Comparison of ENCODE assay signal across 8 cellular contexts in the genomic region with DNA sequence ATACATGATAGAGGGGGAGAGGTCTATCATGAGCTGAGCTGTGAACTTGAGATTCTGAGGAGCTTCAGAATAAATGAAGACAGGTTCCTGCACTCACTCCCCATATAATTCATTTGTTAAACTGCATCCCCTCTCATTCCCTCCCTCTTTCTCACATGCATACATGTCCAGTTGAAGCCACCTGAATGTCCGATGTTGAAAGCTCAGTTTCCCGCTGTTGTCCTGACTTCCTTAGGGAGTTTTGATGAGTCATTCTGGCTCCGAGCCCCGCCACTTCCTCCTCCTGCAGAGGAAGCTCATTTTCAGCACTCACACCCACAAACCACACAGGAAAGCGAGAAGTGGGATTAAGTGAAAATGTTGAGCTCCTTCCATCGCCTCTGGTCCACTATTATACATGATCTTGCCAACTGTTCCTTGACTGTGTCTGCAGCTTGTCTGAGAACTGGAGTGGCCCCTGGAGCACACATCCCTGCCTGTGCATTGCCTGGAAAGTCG.
DNase-seq lines count a peak whose midpoint lies in the region; ATAC-seq and TF ChIP-seq lines count a peak whose summit lies in the region.

No MANE protein-coding gene starts in this region.

- 28 to 40% (median 36%) methylated on average over 7 of the region's 7 CpGs for WGBS in heart left ventricle, 4 donors

- no peak overlapping the region for H3K9ac ChIP-seq in rectal smooth muscle tissue (ENCODE audit: low read length)

- peak overlapping the region; percentile 55 for H3K4me3 Mint-ChIP-seq in activated CD4-positive, alpha-beta memory T cell treated with anti-CD3 and anti-CD28 coated beads, Interleukin-2, amount 10 ng/mL, durations not matched to agents 7 days and 5 days

- TF ChIP-seq POLR2A in heart left ventricle (IDR thresholded peaks at IDR 0.05) = no peak

- POLR2A ChIA-PET in activated CD4-positive, alpha-beta memory T cell treated with anti-CD3 and anti-CD28 coated beads, Interleukin-2, amount 10 ng/mL, durations not matched to agents 7 days and 5 days (lab: Charles Lee) = interaction anchor here (0.8 to 3.2 kb wide), 9 partner anchors 8 to 122 kb away, joined by 3 to 38 read pairs (median 5); no protein-coding TSS in a partner anchor

- peaks cover 59% of the 10 kb centered on the region for H3K4me1 Mint-ChIP-seq in activated CD4-positive, alpha-beta memory T cell treated with anti-CD3 and anti-CD28 coated beads, Interleukin-2, amount 10 ng/mL, durations not matched to agents 7 days and 5 days

- intact Hi-C loops in heart left ventricle (cut with DNase I) = loop anchor here in 1 of 10 donors (10.0 kb wide), 1 partner anchor 58 kb away; no protein-coding TSS in a partner anchor

- H3K27ac ChIP-seq in heart left ventricle (peak overlapping the region in 9 of 12 donors; percentile 9 to 88 (median 36)), rectal smooth muscle tissue (ENCODE audit: low read depth, low read length) (no peak overlapping the region)

- peak; percentile 29 for DNase-seq in activated CD4-positive, CD25-positive, alpha-beta regulatory T cell treated with anti-CD3 and anti-CD28 coated beads, Interleukin-2, amount 50 U/mL, for 72 hours
- peak; percentile 39 for DNase-seq in activated CD4-positive, alpha-beta memory T cell treated with anti-CD3 and anti-CD28 coated beads, Interleukin-2, amount 10 ng/mL, durations not matched to agents 7 days and 5 days
- DNase-seq in heart left ventricle (peak; percentile 83 to 87 (median 84)), NCI-H82 treated with DMSO at 0.1 percent for 48 hours (lab: John Stamatoyannopoulos, UW; ENCODE audit: unreplicated experiment) (no peak)

- no peaks in the 10 kb centered on the region for H3K9me3 Mint-ChIP-seq in activated CD4-positive, alpha-beta memory T cell treated with anti-CD3 and anti-CD28 coated beads, Interleukin-2, amount 10 ng/mL, durations not matched to agents 7 days and 5 days

- CTCF ChIA-PET in activated CD4-positive, alpha-beta memory T cell treated with anti-CD3 and anti-CD28 coated beads, Interleukin-2, amount 10 ng/mL, durations not matched to agents 7 days and 5 days (lab: Charles Lee) = interaction anchor here (0.7 to 2.2 kb wide), 9 partner anchors 8 to 159 kb away, joined by 3 to 9 read pairs (median 5); no protein-coding TSS in a partner anchor

- ATAC-seq in activated CD4-positive, CD25-positive, alpha-beta regulatory T cell treated with anti-CD3 and anti-CD28 coated beads, Interleukin-2, amount 50 U/mL, for 24 hours = no peak
- peak; percentile 51 for ATAC-seq in HG03571 (IDR thresholded peaks at IDR 0.05; ENCODE audit: unreplicated experiment)
- peak in 3 of 4 donors; percentile 80 to 95 (median 88) for ATAC-seq in heart left ventricle
- no peak for ATAC-seq in GM21515 (IDR thresholded peaks at IDR 0.05; ENCODE audit: unreplicated experiment)

- H3K27me3 Mint-ChIP-seq in activated CD4-positive, alpha-beta memory T cell treated with anti-CD3 and anti-CD28 coated beads, Interleukin-2, amount 10 ng/mL, durations not matched to agents 7 days and 5 days = peaks cover 21% of the 10 kb centered on the region

- H3K9me3 ChIP-seq in heart left ventricle = no peaks in the 10 kb centered on the region

- no peak for TF ChIP-seq CTCF in heart left ventricle (IDR thresholded peaks at IDR 0.05)

- no peaks in the 10 kb centered on the region for H3K27me3 ChIP-seq in heart left ventricle
- no peaks in the 10 kb centered on the region for H3K27me3 ChIP-seq in rectal smooth muscle tissue (ENCODE audit: control insufficient read depth, insufficient read depth, low read length)

- H3K36me3 Mint-ChIP-seq in activated CD4-positive, alpha-beta memory T cell treated with anti-CD3 and anti-CD28 coated beads, Interleukin-2, amount 10 ng/mL, durations not matched to agents 7 days and 5 days (ENCODE audit: low read depth) = peaks cover 26% of the 10 kb centered on the region

- H3K4me1 ChIP-seq in heart left ventricle = peaks cover 0 to 63% (median 11%) of the 10 kb centered on the region in 12 donors
- H3K4me1 ChIP-seq in rectal smooth muscle tissue (ENCODE audit: control insufficient read depth, insufficient read depth, low read length) = no peaks in the 10 kb centered on the region

- H3K36me3 ChIP-seq in heart left ventricle = no peaks in the 10 kb centered on the region
- no peaks in the 10 kb centered on the region for H3K36me3 ChIP-seq in rectal smooth muscle tissue (ENCODE audit: control insufficient read depth, insufficient read depth, low read length)

- H3K27ac Mint-ChIP-seq in activated CD4-positive, alpha-beta memory T cell treated with anti-CD3 and anti-CD28 coated beads, Interleukin-2, amount 10 ng/mL, durations not matched to agents 7 days and 5 days = peak overlapping the region; percentile 37

- H3K4me3 ChIP-seq in heart left ventricle (peak overlapping the region in 2 of 12 donors; percentile 1 to 10), rectal smooth muscle tissue (ENCODE audit: low read length) (peak overlapping the region; percentile 24)

Comparison
In these comparisons a context has a peak if more than half of its experiments do, and no peak if none do; other contexts are left out.
1. ATAC-seq: peak in HG03571 (single experiment) and heart left ventricle (3 of 4); none in activated CD4-positive, CD25-positive, alpha-beta regulatory T cell treated with anti-CD3 and anti-CD28 coated beads, Interleukin-2, amount 50 U/mL, for 24 hours (0 of 2) and GM21515 (single experiment).